In genomic region chr1:43325381-43325780, GRCh38 we compare ENCODE assay signal across 10 cellular contexts. TPM values are rescaled to one million over a fixed set of nuclear protein-coding genes. Genes with fewer than 3 reads are reported as not detected.
"Had no signal": no experiment of that assay in that cellular context is flagged by ENCODE, and none has a peak within 500 bp of the region (broad histone marks: within the 10 kb centered on the region; RNA-seq: fewer than 3 reads in every experiment).

No MANE protein-coding gene starts in this region.

- H2AFZ ChIP-seq: GM23248 had no signal

- H3K9ac ChIP-seq: GM23248 had no signal

- H3K27ac ChIP-seq: GM23248 had no signal

- ATAC-seq: HCT116 had no signal

- FAIRE-seq: HTR-8/SVneo had no signal

- H3K36me3 ChIP-seq: HAP-1 had no signal

- H3K4me3 ChIP-seq: GM23248, HAP-1 had no signal

- DNase-seq: GM23248, GOT3, H7, IMR-90, KBM-7 had no signal

- H3K4me1 ChIP-seq: HAP-1 had no signal

RNA-seq across cellular contexts. Expression of gene MPL, which starts 12.2 kb away (rescaled TPM):
- total RNA-seq: GM23248, H4, H7, IMR-90 had no signal
- polyA plus RNA-seq: GM23248 had no signal

RNA-seq across cellular contexts. Expression of gene TIE1, which starts 24.6 kb away (rescaled TPM):
- total RNA-seq: GM23248, HT-29 had no signal

RNA-seq across cellular contexts. Expression of gene C1orf210, which starts 40.0 kb away (rescaled TPM):
- total RNA-seq: GM23248, H4, IMR-90 had no signal
- polyA plus RNA-seq: GM23248, IMR-90 had no signal
